In the genomic region with DNA sequence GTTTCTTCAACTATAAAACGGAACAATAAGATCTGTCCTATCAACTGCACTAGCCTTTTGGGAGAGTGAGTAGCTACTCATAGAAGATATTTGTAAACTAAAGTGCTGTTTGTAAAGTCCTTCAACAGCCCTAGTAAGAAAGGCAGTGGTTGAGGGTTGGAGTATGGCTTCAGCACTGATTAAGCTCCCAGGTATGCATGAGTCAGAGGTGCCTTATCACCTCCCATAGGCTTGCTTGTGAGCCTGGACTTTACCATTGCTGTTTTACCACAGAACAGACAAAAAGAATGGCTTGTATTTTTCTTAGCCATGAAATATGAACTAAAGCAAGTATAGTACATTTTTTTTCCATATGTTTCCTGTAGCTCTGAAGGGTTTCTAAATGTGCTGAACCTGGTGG, we compare ENCODE assay signal across 12 cellular contexts. TPM values are rescaled to one million over a fixed set of nuclear protein-coding genes. Genes with fewer than 3 reads are reported as not detected.
DNase-seq lines count a peak whose midpoint lies in the region; TF ChIP-seq lines count a peak whose summit lies in the region.
"Had no signal": no experiment of that assay in that cellular context is flagged by ENCODE, and none has a peak within 500 bp of the region (broad histone marks: within the 10 kb centered on the region; RNA-seq: fewer than 3 reads in every experiment).

No MANE protein-coding gene starts in this region.

- H3K4me1 ChIP-seq in esophagus squamous epithelium = no peaks in the 10 kb centered on the region

- TF ChIP-seq POLR2A in lower leg skin (IDR thresholded peaks at IDR 0.05) = no peak
- no peak for TF ChIP-seq POLR2A in esophagus squamous epithelium (IDR thresholded peaks at IDR 0.05)

- intact Hi-C loops in lower leg skin (cut with DNase I; ENCODE audit: low total_unique reads) = no loop called here
- intact Hi-C loops in esophagus squamous epithelium (cut with DNase I) = no loop called here

- peak; percentile 79 for DNase-seq in ACHN
- peak; percentile 92 for DNase-seq in HS-27A (ENCODE audit: low read depth)
- peak; percentile 85 for DNase-seq in astrocyte of the cerebellum (ENCODE audit: low read depth)
- DNase-seq in iris pigment epithelial cell (ENCODE audit: low read depth) = peak; percentile 96
- no peak for DNase-seq in T-helper 2 cell
- DNase-seq in lower leg skin (ENCODE audit: low spot score in 2 of 2) = no peak
- DNase-seq in activated naive CD4-positive, alpha-beta T cell (lab: John Stamatoyannopoulos, UW) = no peak
- DNase-seq in esophagus squamous epithelium (lab: John Stamatoyannopoulos, UW) = no peak
- DNase-seq: activated T-cell treated with anti-CD3 and anti-CD28 coated beads, Interleukin-2, amount 50 U/mL, for 24 hours; MM.1S; NCI-H526 had no signal

- no peaks in the 10 kb centered on the region for H3K36me3 ChIP-seq in esophagus squamous epithelium

- in situ Hi-C loops in ACHN (cut with HindIII; ENCODE audit: low pct_ligation_motif_present, low pct_unique_long_range_greater_than_20kb, low sequenced_read_pairs) = no loop called here
- in situ Hi-C loops in astrocyte of the cerebellum (cut with HindIII; ENCODE audit: low sequenced_read_pairs) = no loop called here

- H3K27me3 ChIP-seq in esophagus squamous epithelium = no peaks in the 10 kb centered on the region

- WGBS in lower leg skin, 2 donors = 92 to 96% methylated on average over 1 of the region's 1 CpG
- WGBS in esophagus squamous epithelium, 2 donors = 89 to 100% methylated on average over 1 of the region's 1 CpG

- no peaks in the 10 kb centered on the region for H3K9me3 ChIP-seq in esophagus squamous epithelium

- TF ChIP-seq CTCF in astrocyte of the cerebellum (IDR thresholded peaks at IDR 0.05; ENCODE audit: low read depth, low read length, missing control alignments) (no peak), lower leg skin (IDR thresholded peaks at IDR 0.05) (no peak), esophagus squamous epithelium (IDR thresholded peaks at IDR 0.05) (no peak)

- H3K4me3 ChIP-seq in astrocyte of the cerebellum (ENCODE audit: low read depth, low read length) = no peak overlapping the region
- H3K4me3 ChIP-seq in lower leg skin (ENCODE audit: low read depth, poor library complexity, severe bottlenecking) = no peak overlapping the region
- H3K4me3 ChIP-seq in esophagus squamous epithelium = no peak overlapping the region

- no peak overlapping the region for H3K27ac ChIP-seq in esophagus squamous epithelium
- H3K27ac ChIP-seq: C4-2B had no signal

RNA-seq across cellular contexts. Expression of gene SAMD3, which starts 44.1 kb away (rescaled TPM):
- total RNA-seq in lower leg skin = not detected
- 1 to 10 TPM in 1 of 4 donors, under 1 TPM in 3; 0.12 to 3.8 (median 0.67) TPM for total RNA-seq in esophagus squamous epithelium

Comparison
In these comparisons a context has a peak if more than half of its experiments do, and no peak if none do; other contexts are left out.
1. DNase-seq: peak in ACHN (single experiment), HS-27A (single experiment), astrocyte of the cerebellum (single experiment) and iris pigment epithelial cell (single experiment); none in T-helper 2 cell (0 of 5), lower leg skin (0 of 2), activated naive CD4-positive, alpha-beta T cell (0 of 4) and esophagus squamous epithelium (single experiment).